ENCODE assay signal across 20 cellular contexts in genomic region chr16:21698169-21699032, GRCh38. TPM values are rescaled to one million over a fixed set of nuclear protein-coding genes. Genes with fewer than 3 reads are reported as not detected.
DNase-seq lines count a peak whose midpoint lies in the region; ATAC-seq and TF ChIP-seq lines count a peak whose summit lies in the region.
"Had no signal": no experiment of that assay in that cellular context is flagged by ENCODE, and none has a peak within 500 bp of the region (broad histone marks: within the 10 kb centered on the region; RNA-seq: fewer than 3 reads in every experiment).

No MANE protein-coding gene starts in this region.

- H3K4me1 Mint-ChIP-seq in HFFc6 (ENCODE audit: low read depth) = no peaks in the 10 kb centered on the region
- H3K4me1 Mint-ChIP-seq in activated CD4-positive, alpha-beta memory T cell treated with anti-CD3 and anti-CD28 coated beads, Interleukin-2, amount 10 ng/mL, durations not matched to agents 7 days and 5 days = peaks cover 1% of the 10 kb centered on the region
- H3K4me1 Mint-ChIP-seq: T-cell had no signal

- CTCF ChIA-PET in activated CD4-positive, alpha-beta memory T cell treated with anti-CD3 and anti-CD28 coated beads, Interleukin-2, amount 10 ng/mL, durations not matched to agents 7 days and 5 days (lab: Charles Lee) = interaction anchor here (1.0 to 1.5 kb wide), 2 partner anchors 10 to 41 kb away, joined by 3 to 7 read pairs; no protein-coding TSS in a partner anchor

- H3K9me3 Mint-ChIP-seq in HFFc6 = no peaks in the 10 kb centered on the region
- no peaks in the 10 kb centered on the region for H3K9me3 Mint-ChIP-seq in activated CD4-positive, alpha-beta memory T cell treated with anti-CD3 and anti-CD28 coated beads, Interleukin-2, amount 10 ng/mL, durations not matched to agents 7 days and 5 days
- H3K9me3 Mint-ChIP-seq: IgD-negative memory B cell, T-cell had no signal

- peaks cover 31% of the 10 kb centered on the region for H3K27me3 Mint-ChIP-seq in HFFc6 (ENCODE audit: insufficient read depth)
- H3K27me3 Mint-ChIP-seq in activated CD4-positive, alpha-beta memory T cell treated with anti-CD3 and anti-CD28 coated beads, Interleukin-2, amount 10 ng/mL, durations not matched to agents 7 days and 5 days = peaks cover 5% of the 10 kb centered on the region

- peaks cover 3% of the 10 kb centered on the region for H3K4me1 ChIP-seq in foreskin keratinocyte
- H3K4me1 ChIP-seq: Caco-2, SJCRH30 had no signal

- H3K27me3 ChIP-seq in foreskin keratinocyte = peaks cover 6% of the 10 kb centered on the region
- H3K27me3 ChIP-seq: SJCRH30 had no signal

- no peak overlapping the region for H3K27ac ChIP-seq in foreskin keratinocyte
- no peak overlapping the region for H3K27ac ChIP-seq in caudate nucleus (ENCODE audit: low read depth, low read length)
- H3K27ac ChIP-seq: SJCRH30 had no signal

- H3K27ac Mint-ChIP-seq in HFFc6 = no peak overlapping the region
- no peak overlapping the region for H3K27ac Mint-ChIP-seq in activated CD4-positive, alpha-beta memory T cell treated with anti-CD3 and anti-CD28 coated beads, Interleukin-2, amount 10 ng/mL, durations not matched to agents 7 days and 5 days
- H3K27ac Mint-ChIP-seq: IgD-negative memory B cell, T-cell had no signal

- ATAC-seq in foreskin keratinocyte = no peak
- ATAC-seq: T-cell had no signal

- H3K4me3 Mint-ChIP-seq in HFFc6 = no peak overlapping the region
- no peak overlapping the region for H3K4me3 Mint-ChIP-seq in activated CD4-positive, alpha-beta memory T cell treated with anti-CD3 and anti-CD28 coated beads, Interleukin-2, amount 10 ng/mL, durations not matched to agents 7 days and 5 days
- H3K4me3 Mint-ChIP-seq: IgD-negative memory B cell, T-cell had no signal

- TF ChIP-seq CTCF in HFFc6 (IDR thresholded peaks at IDR 0.05) = peak; percentile 20; the same call in 1 of the 2 replicates
- peak; percentile 22 for TF ChIP-seq CTCF in foreskin keratinocyte (conservative IDR thresholded peaks at IDR 0.05)

- no peaks in the 10 kb centered on the region for H3K36me3 Mint-ChIP-seq in HFFc6 (ENCODE audit: low read depth)
- H3K36me3 Mint-ChIP-seq in activated CD4-positive, alpha-beta memory T cell treated with anti-CD3 and anti-CD28 coated beads, Interleukin-2, amount 10 ng/mL, durations not matched to agents 7 days and 5 days (ENCODE audit: low read depth) = no peaks in the 10 kb centered on the region
- H3K36me3 Mint-ChIP-seq: IgD-negative memory B cell, T-cell had no signal

- peak; percentile 71 for DNase-seq in DMS79 treated with DMSO at 0.1 percent for 48 hours (lab: John Stamatoyannopoulos, UW)
- no peak for DNase-seq in HFFc6
- DNase-seq in NOMO-1 treated with dmso at 0.1 percent for 144 hours (lab: John Stamatoyannopoulos, UW; ENCODE audit: unreplicated experiment) = peak; percentile 52
- DNase-seq in foreskin keratinocyte = no peak
- DNase-seq in NCI-H2081 (lab: John Stamatoyannopoulos, UW) = no peak
- no peak for DNase-seq in activated CD4-positive, alpha-beta memory T cell treated with anti-CD3 and anti-CD28 coated beads, Interleukin-2, amount 10 ng/mL, durations not matched to agents 7 days and 5 days
- no peak for DNase-seq in SW 1271 (lab: John Stamatoyannopoulos, UW)
- no peak for DNase-seq in caudate nucleus (lab: John Stamatoyannopoulos, UW)
- DNase-seq: Caco-2, NCI-H1092, NCI-H774, RPMI8226, SJCRH30, T-cell had no signal

- POLR2A ChIA-PET in activated CD4-positive, alpha-beta memory T cell treated with anti-CD3 and anti-CD28 coated beads, Interleukin-2, amount 10 ng/mL, durations not matched to agents 7 days and 5 days (lab: Charles Lee) = no interaction called here

RNA-seq across cellular contexts. Expression of gene OTOA, which starts 34.6 kb away (rescaled TPM):
- not detected for total RNA-seq in HFFc6 (2021; fragmentation: NEBNext Ultra II Directional; extraction: Animal tissue kit (Norgen Biotek cat#: 25700))
- 0.07 and 0.17 TPM in 2 replicates for total RNA-seq in foreskin keratinocyte
- polyA plus RNA-seq in foreskin keratinocyte = 0.04 and 0.07 TPM in 2 replicates
- total RNA-seq in activated CD4-positive, alpha-beta memory T cell treated with anti-CD3 and anti-CD28 coated beads, Interleukin-2, amount 10 ng/mL, durations not matched to agents 7 days and 5 days = under 1 TPM; 0.15 to 0.18 TPM
- total RNA-seq: Caco-2, H4, NCI-H460, SJCRH30 had no signal
- polyA plus RNA-seq: IgD-negative memory B cell had no signal

RNA-seq across cellular contexts. Expression of gene IGSF6, which starts 46.0 kb away (rescaled TPM):
- not detected for total RNA-seq in HFFc6 (2021; fragmentation: NEBNext Ultra II Directional; extraction: Animal tissue kit (Norgen Biotek cat#: 25700))
- total RNA-seq in foreskin keratinocyte = 0.03 and 0.04 TPM in 2 replicates
- polyA plus RNA-seq in foreskin keratinocyte = 0.03 TPM in 1 of 2 replicates, not detected in the other
- under 1 TPM; 0.15 TPM for total RNA-seq in activated CD4-positive, alpha-beta memory T cell treated with anti-CD3 and anti-CD28 coated beads, Interleukin-2, amount 10 ng/mL, durations not matched to agents 7 days and 5 days
- total RNA-seq: A673, Caco-2, G401, H4, HT-29, NCI-H460, SJCRH30 had no signal

Comparison
In these comparisons a context has a peak if more than half of its experiments do, and no peak if none do; other contexts are left out.
1. DNase-seq: peak in DMS79 treated with DMSO at 0.1 percent for 48 hours (single experiment) and NOMO-1 treated with dmso at 0.1 percent for 144 hours (single experiment); none in HFFc6 (single experiment), foreskin keratinocyte (0 of 2), NCI-H2081 (0 of 2), activated CD4-positive, alpha-beta memory T cell treated with anti-CD3 and anti-CD28 coated beads, Interleukin-2, amount 10 ng/mL, durations not matched to agents 7 days and 5 days (single experiment), SW 1271 (0 of 2) and caudate nucleus (0 of 61).